ENCODE assay signal across 8 cellular contexts in genomic region chr5:177303121-177303924, GRCh38. TPM values are rescaled to one million over a fixed set of nuclear protein-coding genes. Genes with fewer than 3 reads are reported as not detected.
DNase-seq lines count a peak whose midpoint lies in the region; ATAC-seq and TF ChIP-seq lines count a peak whose summit lies in the region.

TSS of gene PRELID1 (plus strand) at chr5:177303799. CDS start at chr5:177303986, 187 bp downstream.
TSS of gene RAB24 (minus strand) at chr5:177303719. CDS start at chr5:177303288, 431 bp downstream.

- WGBS in esophagus muscularis mucosa, result 1% methylated on average over 15 of the region's 100 CpGs

- DNase-seq in Caki2 (ENCODE audit: low read depth), result peak; percentile 72
- DNase-seq in GM20000 (ENCODE audit: low spot score), result peak; percentile 95
- peak; percentile 82 for DNase-seq in activated T-cell treated with anti-CD3 and anti-CD28 coated beads, Interleukin-2, amount 50 U/mL, for 4 hours
- peak; percentile 97 for DNase-seq in esophagus muscularis mucosa (ENCODE audit: extremely low spot score)
- DNase-seq in myocyte (ENCODE audit: low read depth), result peak; percentile 89
- peak; percentile 73 to 82 for DNase-seq in stimulated activated CD8-positive, alpha-beta memory T cell treated with anti-CD3 and anti-CD28 coated beads, Interleukin-7, amount 100 ng/mL, for 48 hours (ENCODE audit: extremely low read depth in 1 of 2, low read depth in 1 of 2)

- peaks cover 12% of the 10 kb centered on the region for H3K36me3 Mint-ChIP-seq in activated T-cell treated with anti-CD3 and anti-CD28 coated beads, Interleukin-2, amount 50 U/mL, for 4 hours (ENCODE audit: insufficient read depth)

- ATAC-seq in activated T-cell treated with anti-CD3 and anti-CD28 coated beads, Interleukin-2, amount 50 U/mL, for 4 hours, result peak; percentile 81

- H3K4me3 ChIP-seq in HUES48 (ENCODE audit: low read depth, low read length) (peak within 1 kb of the TSS; percentile 96), esophagus muscularis mucosa (peak within 1 kb of the TSS; percentile 76 to 99 (median 90))

- H3K4me1 ChIP-seq in HUES48 (ENCODE audit: control insufficient read depth, insufficient read depth, low read length) (0 out of 2 replicates have a peak, but pooled peaks cover 2% of the 10 kb centered on the region), esophagus muscularis mucosa (peaks cover 48 to 67% (median 59%) of the 10 kb centered on the region in 4 donors)

- H3K9ac ChIP-seq in HUES48 (ENCODE audit: low read depth, low read length), result peak within 1 kb of the TSS; percentile 82

- H3K36me3 ChIP-seq in HUES48 (ENCODE audit: control insufficient read depth, insufficient read depth, low read length) (peaks cover 36% of the 10 kb centered on the region), esophagus muscularis mucosa (peaks cover 8 to 34% (median 31%) of the 10 kb centered on the region in 4 donors)

- H3K27ac ChIP-seq in HUES48 (ENCODE audit: low read depth, low read length) (peak within 1 kb of the TSS; percentile 76), esophagus muscularis mucosa (replicated peaks in 1 of 4) (peak within 1 kb of the TSS; percentile 78 to 90 (median 84))

- no peaks in the 10 kb centered on the region for H3K27me3 Mint-ChIP-seq in activated T-cell treated with anti-CD3 and anti-CD28 coated beads, Interleukin-2, amount 50 U/mL, for 4 hours (ENCODE audit: low read depth)

- H3K9me3 ChIP-seq in HUES48 (ENCODE audit: control insufficient read depth, insufficient read depth, low read length) (no peaks in the 10 kb centered on the region), esophagus muscularis mucosa (no peaks in the 10 kb centered on the region)

- no peak for TF ChIP-seq EP300 in esophagus muscularis mucosa (IDR thresholded peaks at IDR 0.05)

- H3K27me3 ChIP-seq in HUES48 (ENCODE audit: control insufficient read depth, insufficient read depth, low read length) (no peaks in the 10 kb centered on the region), esophagus muscularis mucosa (no peaks in the 10 kb centered on the region)

- in situ Hi-C loops in Caki2 (cut with HindIII; ENCODE audit: low pct_unique_long_range_greater_than_20kb, low sequenced_read_pairs), result no loop called here

- H3K4me3 Mint-ChIP-seq in activated T-cell treated with anti-CD3 and anti-CD28 coated beads, Interleukin-2, amount 50 U/mL, for 4 hours, result peak within 1 kb of the TSS; percentile 92

- TF ChIP-seq POLR2A in esophagus muscularis mucosa (IDR thresholded peaks at IDR 0.05; ENCODE audit: low read depth), result peak; percentile 58

- no peaks in the 10 kb centered on the region for H3K9me3 Mint-ChIP-seq in activated T-cell treated with anti-CD3 and anti-CD28 coated beads, Interleukin-2, amount 50 U/mL, for 4 hours

- intact Hi-C loops in esophagus muscularis mucosa (cut with DNase I), result loop anchor here (10.0 kb wide), 1 partner anchor 189 kb away; no protein-coding TSS in a partner anchor

- TF ChIP-seq CTCF in GM20000 (IDR thresholded peaks at IDR 0.05; ENCODE audit: extremely low read depth, missing control alignments) (peak; percentile 16), esophagus muscularis mucosa (IDR thresholded peaks at IDR 0.05) (peak; percentile 23 to 41 (median 30))

- H3K4me1 Mint-ChIP-seq in activated T-cell treated with anti-CD3 and anti-CD28 coated beads, Interleukin-2, amount 50 U/mL, for 4 hours (ENCODE audit: low read depth), result peaks cover 65% of the 10 kb centered on the region

TF ChIP-seq in PFSK-1, 5 proteins besides CTCF, POLR2A, EP300 and RAD21:
- TF ChIP-seq REST (IDR thresholded peaks at IDR 0.05; ENCODE audit: insufficient read depth in 1 of 2, low read depth in 2 of 2, low read length in 2 of 2), result no peak
- no peak for TF ChIP-seq SIN3A (IDR thresholded peaks at IDR 0.05; ENCODE audit: borderline replicate concordance, insufficient read depth, low read length)
- TF ChIP-seq POLR2AphosphoS5 (IDR thresholded peaks at IDR 0.05; ENCODE audit: low read depth, low read length), result peak; percentile 72; the same call in 1 of the 2 replicates
- TF ChIP-seq TAF1 (IDR thresholded peaks at IDR 0.05; ENCODE audit: borderline replicate concordance, insufficient read depth, low read length), result peak; percentile 71; the same call in 1 of the 2 replicates

RNA-seq across cellular contexts. Expression of gene PRELID1, which starts in this region (rescaled TPM):
- 459 and 533 TPM in 2 replicates for total RNA-seq in Caki2 (2014; rRNA removed; shearing (Covaris generic); ENCODE audit: low replicate concordance)
- 257 TPM for polyA plus RNA-seq in PFSK-1 (2012; ENCODE audit: insufficient read length, low read depth)
- total RNA-seq in activated T-cell treated with anti-CD3 and anti-CD28 coated beads, Interleukin-2, amount 50 U/mL, for 4 hours, result 100 to 1,000 TPM; 293 to 372 (median 302) TPM
- total RNA-seq in esophagus muscularis mucosa (10 to 100 TPM; 80.6 to 93.6 (median 88.2) TPM), myocyte (161 and 219 TPM in 2 replicates)
- 170 TPM for polyA plus RNA-seq in myocyte (2012)

RNA-seq across cellular contexts. Expression of gene RAB24, which starts in this region (rescaled TPM):
- 53.9 and 65.9 TPM in 2 replicates for total RNA-seq in Caki2 (2014; rRNA removed; shearing (Covaris generic); ENCODE audit: low replicate concordance)
- polyA plus RNA-seq in PFSK-1 (2012; ENCODE audit: insufficient read length, low read depth), result 86.3 TPM
- 10 to 100 TPM; 26.3 to 29.8 (median 27.5) TPM for total RNA-seq in activated T-cell treated with anti-CD3 and anti-CD28 coated beads, Interleukin-2, amount 50 U/mL, for 4 hours
- 10 to 100 TPM; 20.0 to 35.4 (median 31.1) TPM for total RNA-seq in esophagus muscularis mucosa
- total RNA-seq in myocyte, result 42.6 and 66.3 TPM in 2 replicates
- 65.4 TPM for polyA plus RNA-seq in myocyte (2012)

Comparison
In these comparisons a context has a peak if more than half of its experiments do, and no peak if none do; other contexts are left out.
1. Peak in every context shown above with its lines: DNase-seq, ATAC-seq, H3K4me3 ChIP-seq and H3K27ac ChIP-seq.